In genomic region chr1:217482356-217483102, GRCh38 we compare ENCODE assay signal across 9 cellular contexts.
DNase-seq lines count a peak whose midpoint lies in the region; ATAC-seq, FAIRE-seq and TF ChIP-seq lines count a peak whose summit lies in the region.
"Had no signal": no experiment of that assay in that cellular context is flagged by ENCODE, and none has a peak within 500 bp of the region (broad histone marks: within the 10 kb centered on the region; RNA-seq: fewer than 3 reads in every experiment).

No MANE protein-coding gene starts in this region.

- H3K4me3 ChIP-seq in GM23248 (no peak overlapping the region), adrenal gland (no peak overlapping the region)

- H3K4me1 Mint-ChIP-seq in activated naive CD8-positive, alpha-beta T cell treated with anti-CD3 and anti-CD28 coated beads, Interleukin-2, amount 50 U/mL, for 24 hours, result peaks cover 27% of the 10 kb centered on the region

- H3K27me3 ChIP-seq in GM23248 (replicated peaks; ENCODE audit: insufficient read depth) (no peaks in the 10 kb centered on the region), adrenal gland (no peaks in the 10 kb centered on the region)
- H3K27me3 ChIP-seq: neutrophil had no signal

- TF ChIP-seq POLR2A in GM12891 (IDR thresholded peaks at IDR 0.05; ENCODE audit: low read depth, low read length) (no peak), adrenal gland (IDR thresholded peaks at IDR 0.05) (no peak)

- no peak overlapping the region for H3K9ac ChIP-seq in GM23248

- no peaks in the 10 kb centered on the region for H4K20me1 ChIP-seq in GM23248 (ENCODE audit: insufficient read depth)

- TF ChIP-seq CTCF in adrenal gland (IDR thresholded peaks at IDR 0.05), result no peak

- H3K27ac ChIP-seq in GM23248, result no peak overlapping the region
- no peak overlapping the region for H3K27ac ChIP-seq in adrenal gland
- H3K27ac ChIP-seq: neutrophil had no signal

- FAIRE-seq in GM12891 (lab: Jason Lieb, UNC), result peak; percentile 85

- peaks cover 15% of the 10 kb centered on the region; the same call in 1 of the 2 replicates for H3F3A ChIP-seq in GM23248 (ENCODE audit: insufficient read depth)

- no peaks in the 10 kb centered on the region for H3K9me3 ChIP-seq in GM23248 (ENCODE audit: low read depth)
- peaks cover 0 to 11% (median 10%) of the 10 kb centered on the region in 3 donors for H3K9me3 ChIP-seq in adrenal gland (replicated peaks in 1 of 3)
- H3K9me3 ChIP-seq: neutrophil had no signal

- in situ Hi-C loops in GM23248 (cut with MboI), result no loop called here

- H3K36me3 ChIP-seq in GM23248 (ENCODE audit: low read depth), result peaks cover 5% of the 10 kb centered on the region
- H3K36me3 ChIP-seq in adrenal gland (replicated peaks in 1 of 2), result no peaks in the 10 kb centered on the region
- H3K36me3 ChIP-seq: neutrophil had no signal

- H2AFZ ChIP-seq in GM23248, result no peak overlapping the region

- H3K79me2 ChIP-seq in GM23248 (ENCODE audit: insufficient read depth), result no peaks in the 10 kb centered on the region

- H3K4me3 Mint-ChIP-seq in activated naive CD8-positive, alpha-beta T cell treated with anti-CD3 and anti-CD28 coated beads, Interleukin-2, amount 50 U/mL, for 24 hours, result peak overlapping the region; percentile 36

- no peaks in the 10 kb centered on the region for H3K27me3 Mint-ChIP-seq in activated naive CD8-positive, alpha-beta T cell treated with anti-CD3 and anti-CD28 coated beads, Interleukin-2, amount 50 U/mL, for 24 hours

- ATAC-seq in activated naive CD8-positive, alpha-beta T cell treated with anti-CD3 and anti-CD28 coated beads, Interleukin-2, amount 50 U/mL, for 24 hours, result peak; percentile 99

- peak overlapping the region; percentile 82 for H3K27ac Mint-ChIP-seq in activated naive CD8-positive, alpha-beta T cell treated with anti-CD3 and anti-CD28 coated beads, Interleukin-2, amount 50 U/mL, for 24 hours

- intact Hi-C loops in adrenal gland (cut with DNase I), result no loop called here

- H3K4me2 ChIP-seq in GM23248 (ENCODE audit: unreplicated experiment), result no peak overlapping the region

- H3K9me3 Mint-ChIP-seq in activated naive CD8-positive, alpha-beta T cell treated with anti-CD3 and anti-CD28 coated beads, Interleukin-2, amount 50 U/mL, for 24 hours, result peaks cover 18% of the 10 kb centered on the region

- peak; percentile 5 for DNase-seq in GM12891 (ENCODE audit: insufficient read length, low spot score)
- peak; percentile 91 for DNase-seq in GM23248
- DNase-seq in M059J (ENCODE audit: low read depth), result peak; percentile 89
- peak; percentile 62 for DNase-seq in activated naive CD8-positive, alpha-beta T cell treated with anti-CD3 and anti-CD28 coated beads, Interleukin-2, amount 50 U/mL, for 24 hours
- DNase-seq in stimulated activated CD4-positive, alpha-beta T cell treated with anti-CD3 and anti-CD28 coated beads, Interleukin-1b, Interleukin-23, amount 100 ng/mL, for 24 hours (ENCODE audit: low read depth in 4 of 4, low spot score in 1 of 4), result peak in 3 of 4 experiments; percentile 7 to 44 (median 34)
- DNase-seq in iPS-NIHi11 (ENCODE audit: low spot score), result no peak
- no peak for DNase-seq in adrenal gland
- no peak for DNase-seq in NCI-H2227 treated with DMSO at 0.1 percent for 48 hours (lab: John Stamatoyannopoulos, UW)

- peaks cover 16% of the 10 kb centered on the region for H3K36me3 Mint-ChIP-seq in activated naive CD8-positive, alpha-beta T cell treated with anti-CD3 and anti-CD28 coated beads, Interleukin-2, amount 50 U/mL, for 24 hours (ENCODE audit: low read depth)

- H3K4me1 ChIP-seq in GM23248 (ENCODE audit: insufficient read depth), result peaks cover 7% of the 10 kb centered on the region
- no peaks in the 10 kb centered on the region for H3K4me1 ChIP-seq in adrenal gland (replicated peaks in 1 of 2)

- 61 to 63% methylated on average over 3 of the region's 3 CpGs for WGBS in GM23248 (ENCODE audit: low coverage in 1 of 2, low lambda C conversion rate in 2 of 2, missing lambda C conversion rate in 2 of 2), 2 experiments
- 77 to 85% (median 80%) methylated on average over 3 of the region's 3 CpGs for WGBS in adrenal gland, 4 donors

- no peaks in the 10 kb centered on the region for H3K9me2 ChIP-seq in GM23248 (ENCODE audit: insufficient read depth)

TF ChIP-seq in GM12891, 5 proteins besides CTCF, POLR2A, EP300 and RAD21:
- TF ChIP-seq POU2F2 (IDR thresholded peaks at IDR 0.05; ENCODE audit: low read depth, low read length) (peak; percentile 56; the same call in 1 of the 2 replicates), SPI1 (IDR thresholded peaks at IDR 0.05; ENCODE audit: low read depth, low read length) (peak; percentile 44; the same call in 1 of the 2 replicates), POLR2AphosphoS5 (IDR thresholded peaks at IDR 0.05; ENCODE audit: low read depth, low read length) (no peak), TAF1 (IDR thresholded peaks at IDR 0.05; ENCODE audit: low read depth, low read length) (no peak), PAX5 (IDR thresholded peaks at IDR 0.05; ENCODE audit: insufficient read depth, low read length, severe bottlenecking) (no peak)

Comparison
In these comparisons a context has a peak if more than half of its experiments do, and no peak if none do; other contexts are left out.
1. DNase-seq: peak in GM12891 (single experiment), GM23248 (single experiment), M059J (single experiment), activated naive CD8-positive, alpha-beta T cell treated with anti-CD3 and anti-CD28 coated beads, Interleukin-2, amount 50 U/mL, for 24 hours (single experiment) and stimulated activated CD4-positive, alpha-beta T cell treated with anti-CD3 and anti-CD28 coated beads, Interleukin-1b, Interleukin-23, amount 100 ng/mL, for 24 hours (3 of 4); none in iPS-NIHi11 (single experiment), adrenal gland (0 of 7) and NCI-H2227 treated with DMSO at 0.1 percent for 48 hours (single experiment).